Comparison of ENCODE assay signal across 8 cellular contexts in the genomic region with DNA sequence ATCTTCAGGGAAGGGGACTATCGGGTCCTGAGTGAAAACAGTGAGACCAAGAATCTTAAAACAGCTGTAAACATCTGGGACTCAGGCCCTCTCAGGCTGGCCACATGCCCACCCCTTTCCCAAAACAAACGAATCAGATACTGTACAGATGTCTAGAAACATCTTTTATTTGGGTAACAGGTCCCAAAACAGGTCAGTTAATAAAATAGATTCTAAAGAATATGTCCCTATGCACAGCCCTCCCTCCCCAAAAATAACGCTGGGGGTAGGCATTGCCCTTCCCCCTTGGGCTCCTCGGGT. TPM values are rescaled to one million over a fixed set of nuclear protein-coding genes. Genes with fewer than 3 reads are reported as not detected.
DNase-seq lines count a peak whose midpoint lies in the region; ATAC-seq and TF ChIP-seq lines count a peak whose summit lies in the region.

No MANE protein-coding gene starts in this region.

- H3K9me3 Mint-ChIP-seq in T-cell = no peaks in the 10 kb centered on the region

- H3K4me1 ChIP-seq in GM23248 (ENCODE audit: insufficient read depth) (peaks cover 8% of the 10 kb centered on the region), fibroblast of lung (ENCODE audit: control insufficient read depth, extremely low read depth, insufficient read depth, low read length) (peaks cover 18% of the 10 kb centered on the region), gastrocnemius medialis (peaks cover 66 to 68% of the 10 kb centered on the region in 2 donors)

- no peak for DNase-seq in GM23248
- no peak for DNase-seq in T-cell
- DNase-seq in fibroblast of lung (ENCODE audit: low read depth in 2 of 2) = no peak
- DNase-seq in gastrocnemius medialis = no peak
- DNase-seq in dermis blood vessel endothelial cell = no peak
- DNase-seq in NK-92 treated with Interleukin-12 subunit alpha and Interleukin-12 subunit beta, amount 100 ng/mL, for 24 hours (lab: John Stamatoyannopoulos, UW) = no peak
- DNase-seq in activated CD4-positive, alpha-beta T cell treated with anti-CD3 and anti-CD28 coated beads, Interleukin-2, amount 50 U/mL, for 1 hour = no peak

- peaks cover 8% of the 10 kb centered on the region for H3K36me3 Mint-ChIP-seq in T-cell

- H3K4me1 Mint-ChIP-seq in T-cell = peaks cover 59 to 69% (median 64%) of the 10 kb centered on the region in 3 donors

- H3K27ac Mint-ChIP-seq in T-cell = peak overlapping the region; percentile 96

- H3K27me3 ChIP-seq in GM23248 (replicated peaks; ENCODE audit: insufficient read depth) (no peaks in the 10 kb centered on the region), fibroblast of lung (ENCODE audit: control insufficient read depth, insufficient read depth, low read length) (no peaks in the 10 kb centered on the region), gastrocnemius medialis (no peaks in the 10 kb centered on the region)

- H4K20me1 ChIP-seq in GM23248 (ENCODE audit: insufficient read depth) (no peaks in the 10 kb centered on the region), fibroblast of lung (ENCODE audit: control insufficient read depth, extremely low read depth, insufficient read depth, low read length) (no peaks in the 10 kb centered on the region)

- no peaks in the 10 kb centered on the region for H3K9me2 ChIP-seq in GM23248 (ENCODE audit: insufficient read depth)

- intact Hi-C loops in gastrocnemius medialis (cut with DNase I; ENCODE audit: low total_unique reads) = loop anchor here (1.0 kb wide), 2 partner anchors 13 to 36 kb away; a partner anchor contains a TSS

- in situ Hi-C loops in GM23248 (cut with MboI) = no loop called here
- in situ Hi-C loops in gastrocnemius medialis (cut with MboI; ENCODE audit: low sequenced_read_pairs in 4 of 4) = no loop called here

- no peak for TF ChIP-seq POLR2A in gastrocnemius medialis (IDR thresholded peaks at IDR 0.05)

- H3K9me3 ChIP-seq in GM23248 (ENCODE audit: low read depth) = no peaks in the 10 kb centered on the region
- no peaks in the 10 kb centered on the region for H3K9me3 ChIP-seq in fibroblast of lung (ENCODE audit: control insufficient read depth, insufficient read depth, low read depth, low read length)
- H3K9me3 ChIP-seq in gastrocnemius medialis = no peaks in the 10 kb centered on the region

- TF ChIP-seq CTCF in fibroblast of lung (conservative IDR thresholded peaks at IDR 0.05 in 1 of 2, IDR thresholded peaks at IDR 0.05 in 1 of 2; ENCODE audit: low read depth in 1 of 2, low read length in 2 of 2) (no peak), gastrocnemius medialis (IDR thresholded peaks at IDR 0.05 in 4 of 5, conservative IDR thresholded peaks at IDR 0.05 in 1 of 5) (no peak)

- H3K4me3 ChIP-seq in GM23248 (peak overlapping the region; percentile 90), fibroblast of lung (replicated peaks in 1 of 4; ENCODE audit: control extremely low read depth in 1 of 4, insufficient read depth in 1 of 4, low read depth in 3 of 4, low read length in 4 of 4) (peak overlapping the region in 2 of 4 experiments; percentile 43 to 88), gastrocnemius medialis (peak overlapping the region; percentile 19 to 100 (median 98))

- H2AFZ ChIP-seq in GM23248 (peak overlapping the region; percentile 63; the same call in 1 of the 2 replicates), fibroblast of lung (ENCODE audit: low read length) (no peak overlapping the region)

- ATAC-seq in T-cell (replicated peaks in 1 of 4) (no peak), gastrocnemius medialis (no peak), HG02973 (IDR thresholded peaks at IDR 0.05; ENCODE audit: unreplicated experiment) (no peak)

- CTCF ChIA-PET in T-cell (lab: Charles Lee) = interaction anchor here in 1 of 2 donors (0.7 to 1.5 kb wide), 3 partner anchors 9 to 17 kb away, joined by 5 to 9 read pairs (median 5); a partner anchor contains a TSS

- peaks cover 9% of the 10 kb centered on the region; the same call in 1 of the 2 replicates for H3F3A ChIP-seq in GM23248 (ENCODE audit: insufficient read depth)

- H3K9ac ChIP-seq in GM23248 (peak overlapping the region; percentile 90), fibroblast of lung (ENCODE audit: insufficient read depth, low read length) (no peak overlapping the region)

- H3K27me3 Mint-ChIP-seq in T-cell = no peaks in the 10 kb centered on the region

- H3K79me2 ChIP-seq in GM23248 (ENCODE audit: insufficient read depth) (peaks cover 69% of the 10 kb centered on the region), fibroblast of lung (ENCODE audit: control insufficient read depth, insufficient read depth, low read length) (peaks cover 45% of the 10 kb centered on the region)

- H3K27ac ChIP-seq in GM23248 (0 out of 2 replicates have a peak overlapping the region, but pooled peaks have one; percentile 11), fibroblast of lung (ENCODE audit: insufficient read depth, low read length) (peak overlapping the region; percentile 53), gastrocnemius medialis (peak overlapping the region; percentile 91 to 98 (median 94))

- H3K4me3 Mint-ChIP-seq in T-cell = peak overlapping the region; percentile 95 to 97 (median 97)

- H3K4me2 ChIP-seq in GM23248 (ENCODE audit: unreplicated experiment) (peak overlapping the region; percentile 6), fibroblast of lung (ENCODE audit: extremely low read depth, insufficient read depth, low read length) (peak overlapping the region; percentile 70)

- POLR2A ChIA-PET in T-cell (lab: Charles Lee) = interaction anchor here in 1 of 2 donors (0.5 to 1.5 kb wide), 4 partner anchors 32 to 204 kb away, joined by 4 to 6 read pairs (median 4); a partner anchor contains a TSS

- WGBS in GM23248 (ENCODE audit: low coverage in 1 of 2, low lambda C conversion rate in 2 of 2, missing lambda C conversion rate in 2 of 2), 2 experiments = 3 to 8% methylated on average over 4 of the region's 4 CpGs

- H3K36me3 ChIP-seq in GM23248 (ENCODE audit: low read depth) = no peaks in the 10 kb centered on the region
- H3K36me3 ChIP-seq in fibroblast of lung (ENCODE audit: control insufficient read depth, insufficient read depth, low read length) = peaks cover 4% of the 10 kb centered on the region
- H3K36me3 ChIP-seq in gastrocnemius medialis = no peaks in the 10 kb centered on the region

RNA-seq across cellular contexts. Expression of a gene that starts 0.5 kb away (rescaled TPM):
- total RNA-seq in GM23248 (2014; rRNA removed; shearing (Covaris generic)) = 3.7 and 7.5 TPM in 2 replicates
- polyA plus RNA-seq in GM23248 (2016; fragmentation: Nextera tagmentation; extraction: Ambion mirVana) = 16.7 and 21.0 TPM in 2 replicates
- 100 to 1,000 TPM; 108 to 153 (median 122) TPM for total RNA-seq in T-cell
- 2.6 TPM in 2 replicates for total RNA-seq in fibroblast of lung
- polyA plus RNA-seq in fibroblast of lung = 7.1 and 10.9 TPM in 2 replicates
- 14.7 and 18.3 TPM in 2 replicates for polyA plus RNA-seq in fibroblast of lung (2012)
- polyA minus RNA-seq in fibroblast of lung (ENCODE audit: low replicate concordance) = 98.3 and 119 TPM in 2 replicates
- total RNA-seq in gastrocnemius medialis = 10 to 100 TPM; 17.4 to 27.1 (median 23.3) TPM
- total RNA-seq in dermis blood vessel endothelial cell = 3.7 and 7.5 TPM in 2 replicates

RNA-seq across cellular contexts. Expression of a gene that starts 4.4 kb away (rescaled TPM):
- total RNA-seq in GM23248 (2014; rRNA removed; shearing (Covaris generic)) = 120 and 141 TPM in 2 replicates
- polyA plus RNA-seq in GM23248 (2016; fragmentation: Nextera tagmentation; extraction: Ambion mirVana) (91.9 and 93.1 TPM in 2 replicates), fibroblast of lung (80.5 and 94.4 TPM in 2 replicates)
- total RNA-seq in T-cell (10 to 100 TPM; 15.1 to 22.0 (median 16.4) TPM), fibroblast of lung (113 and 119 TPM in 2 replicates), gastrocnemius medialis (10 to 100 TPM; 37.1 to 63.2 (median 47.9) TPM), dermis blood vessel endothelial cell (153 and 161 TPM in 2 replicates)
- polyA plus RNA-seq in fibroblast of lung (2012) = 89.0 and 97.9 TPM in 2 replicates
- 118 and 119 TPM in 2 replicates for polyA minus RNA-seq in fibroblast of lung (ENCODE audit: low replicate concordance)

RNA-seq across cellular contexts. Expression of a gene that starts 8.8 kb away (rescaled TPM):
- 4.3 and 11.1 TPM in 2 replicates for total RNA-seq in GM23248 (2014; rRNA removed; shearing (Covaris generic))
- polyA plus RNA-seq in GM23248 (2016; fragmentation: Nextera tagmentation; extraction: Ambion mirVana) (3.6 and 4.4 TPM in 2 replicates), fibroblast of lung (3.7 and 4.8 TPM in 2 replicates)
- total RNA-seq in T-cell (1 to 10 TPM; 3.3 to 9.0 (median 6.3) TPM), fibroblast of lung (6.4 and 8.2 TPM in 2 replicates), gastrocnemius medialis (1 to 10 TPM; 4.5 to 7.9 (median 5.7) TPM), dermis blood vessel endothelial cell (11.0 and 13.1 TPM in 2 replicates)
- polyA plus RNA-seq in fibroblast of lung (2012) = 3.3 and 4.6 TPM in 2 replicates
- polyA minus RNA-seq in fibroblast of lung (ENCODE audit: low replicate concordance) = 2.0 and 16.6 TPM in 2 replicates

RNA-seq across cellular contexts. Expression of a gene that starts 12.4 kb away (rescaled TPM):
- total RNA-seq in GM23248 (2014; rRNA removed; shearing (Covaris generic)) = 3.9 and 17.5 TPM in 2 replicates
- polyA plus RNA-seq in GM23248 (2016; fragmentation: Nextera tagmentation; extraction: Ambion mirVana) = 4.0 and 6.1 TPM in 2 replicates
- total RNA-seq in T-cell = 100 to 1,000 TPM; 161 to 220 (median 196) TPM
- total RNA-seq in fibroblast of lung = 13.6 and 17.7 TPM in 2 replicates
- polyA plus RNA-seq in fibroblast of lung = 9.1 and 15.9 TPM in 2 replicates
- polyA plus RNA-seq in fibroblast of lung (2012) = 12.4 and 16.0 TPM in 2 replicates
- polyA minus RNA-seq in fibroblast of lung (ENCODE audit: low replicate concordance) = 48.3 and 58.9 TPM in 2 replicates
- 10 to 100 TPM; 38.0 to 45.8 (median 40.1) TPM for total RNA-seq in gastrocnemius medialis
- 17.3 and 18.0 TPM in 2 replicates for total RNA-seq in dermis blood vessel endothelial cell

RNA-seq across cellular contexts. Expression of a gene that starts 18.6 kb away (rescaled TPM):
- total RNA-seq in GM23248 (2014; rRNA removed; shearing (Covaris generic)) = 189 and 242 TPM in 2 replicates
- 183 and 186 TPM in 2 replicates for polyA plus RNA-seq in GM23248 (2016; fragmentation: Nextera tagmentation; extraction: Ambion mirVana)
- total RNA-seq in T-cell = 100 to 1,000 TPM in 3 of 5 donors, 10 to 100 TPM in 2; 90.4 to 137 (median 129) TPM
- 98.9 and 131 TPM in 2 replicates for total RNA-seq in fibroblast of lung
- polyA plus RNA-seq in fibroblast of lung = 102 and 123 TPM in 2 replicates
- 98.6 and 98.8 TPM in 2 replicates for polyA plus RNA-seq in fibroblast of lung (2012)
- 54.5 and 60.8 TPM in 2 replicates for polyA minus RNA-seq in fibroblast of lung (ENCODE audit: low replicate concordance)
- 100 to 1,000 TPM; 157 to 309 (median 259) TPM for total RNA-seq in gastrocnemius medialis
- 139 and 198 TPM in 2 replicates for total RNA-seq in dermis blood vessel endothelial cell

Comparison
In these comparisons a context has a peak if more than half of its experiments do, and no peak if none do; other contexts are left out.
1. H3K27ac ChIP-seq: peak in every context shown above with its lines; median percentile 94 in gastrocnemius medialis; 53 in fibroblast of lung; 11 in GM23248.